In genomic region chr6:155314773-155315515, GRCh38 we compare ENCODE assay signal across 8 cellular contexts. TPM values are rescaled to one million over a fixed set of nuclear protein-coding genes. Genes with fewer than 3 reads are reported as not detected.
A peak's percentile ranks its signal among the peaks of the same experiment; 100 is the strongest.
DNase-seq lines count a peak whose midpoint lies in the region; ATAC-seq and TF ChIP-seq lines count a peak whose summit lies in the region.

No MANE protein-coding gene starts in this region.

- H3K4me3 ChIP-seq in muscle layer of duodenum (ENCODE audit: low read depth in 1 of 2, low read length in 2 of 2) (peak overlapping the region; percentile 77 to 96), suprapubic skin (peak overlapping the region; percentile 77)

- H3K27me3 Mint-ChIP-seq in endothelial cell (ENCODE audit: unreplicated experiment): no peaks in the 10 kb centered on the region

- H3K4me1 Mint-ChIP-seq in endothelial cell (ENCODE audit: unreplicated experiment): no peaks in the 10 kb centered on the region

- ATAC-seq in GM19025 (IDR thresholded peaks at IDR 0.05; ENCODE audit: low read depth, unreplicated experiment) (peak; percentile 36), HG03175 (IDR thresholded peaks at IDR 0.05; ENCODE audit: unreplicated experiment) (peak; percentile 63)

- H3K27ac Mint-ChIP-seq in endothelial cell (ENCODE audit: unreplicated experiment): peak overlapping the region; percentile 66

- H3K9me3 ChIP-seq in muscle layer of duodenum (ENCODE audit: control insufficient read depth in 1 of 2, low read length in 2 of 2) (no peaks in the 10 kb centered on the region), suprapubic skin (no peaks in the 10 kb centered on the region)

- H3K4me1 ChIP-seq in muscle layer of duodenum (ENCODE audit: control insufficient read depth in 1 of 2, insufficient read depth in 2 of 2, low read length in 2 of 2) (peaks cover 0 to 4% of the 10 kb centered on the region in 2 donors), suprapubic skin (peaks cover 17% of the 10 kb centered on the region)

- H3K27ac ChIP-seq in C4-2B (peak overlapping the region; percentile 93), muscle layer of duodenum (ENCODE audit: low read length) (peak overlapping the region; percentile 88), suprapubic skin (peak overlapping the region; percentile 81)

- no peaks in the 10 kb centered on the region for H3K27me3 ChIP-seq in muscle layer of duodenum (ENCODE audit: low read depth, low read length)
- H3K27me3 ChIP-seq in suprapubic skin: no peaks in the 10 kb centered on the region

- H3K36me3 ChIP-seq in muscle layer of duodenum (ENCODE audit: control insufficient read depth in 1 of 2, insufficient read depth in 2 of 2, low read length in 2 of 2): peaks cover 0 to 4% of the 10 kb centered on the region in 2 donors
- H3K36me3 ChIP-seq in suprapubic skin: no peaks in the 10 kb centered on the region

- peak overlapping the region; percentile 99 for H3K4me3 Mint-ChIP-seq in endothelial cell (ENCODE audit: unreplicated experiment)

- H3K9me3 Mint-ChIP-seq in endothelial cell (ENCODE audit: unreplicated experiment): no peaks in the 10 kb centered on the region

- no peak for TF ChIP-seq EP300 in suprapubic skin (IDR thresholded peaks at IDR 0.05)

- no peak for TF ChIP-seq CTCF in C4-2B (conservative IDR thresholded peaks at IDR 0.05)
- TF ChIP-seq CTCF in endothelial cell (IDR thresholded peaks at IDR 0.05; ENCODE audit: unreplicated experiment): no peak
- no peak for TF ChIP-seq CTCF in suprapubic skin (IDR thresholded peaks at IDR 0.05)

- DNase-seq in NCI-H345 treated with DMSO at 0.1 percent for 48 hours (lab: John Stamatoyannopoulos, UW; ENCODE audit: unreplicated experiment): peak; percentile 89
- peak; percentile 18 for DNase-seq in activated CD4-positive, alpha-beta T cell treated with anti-CD3 and anti-CD28 coated beads for 1 hour
- DNase-seq in endothelial cell (ENCODE audit: low spot score): no peak
- peak in 1 of 2 donors; percentile 82 for DNase-seq in suprapubic skin (ENCODE audit: low spot score in 2 of 2)

- no peak for TF ChIP-seq POLR2A in suprapubic skin (IDR thresholded peaks at IDR 0.05)

- WGBS in suprapubic skin: 2% methylated on average over 20 of the region's 20 CpGs

- peaks cover 4% of the 10 kb centered on the region for H3K36me3 Mint-ChIP-seq in endothelial cell (ENCODE audit: low read depth, unreplicated experiment)

RNA-seq across cellular contexts. Expression of gene TFB1M, which starts 0.7 kb away (rescaled TPM):
- total RNA-seq in endothelial cell (ENCODE audit: unreplicated experiment) (25.9 TPM), suprapubic skin (10 to 100 TPM in 3 of 4 donors, 1 to 10 TPM in 1; 6.7 to 20.3 (median 14.9) TPM)

RNA-seq across cellular contexts. Expression of gene CLDN20, which starts 51.1 kb away (rescaled TPM):
- 0.23 TPM for total RNA-seq in endothelial cell (ENCODE audit: unreplicated experiment)
- total RNA-seq in suprapubic skin: not detected
